17 cellular contexts compared by ENCODE assay signal in the genomic region with DNA sequence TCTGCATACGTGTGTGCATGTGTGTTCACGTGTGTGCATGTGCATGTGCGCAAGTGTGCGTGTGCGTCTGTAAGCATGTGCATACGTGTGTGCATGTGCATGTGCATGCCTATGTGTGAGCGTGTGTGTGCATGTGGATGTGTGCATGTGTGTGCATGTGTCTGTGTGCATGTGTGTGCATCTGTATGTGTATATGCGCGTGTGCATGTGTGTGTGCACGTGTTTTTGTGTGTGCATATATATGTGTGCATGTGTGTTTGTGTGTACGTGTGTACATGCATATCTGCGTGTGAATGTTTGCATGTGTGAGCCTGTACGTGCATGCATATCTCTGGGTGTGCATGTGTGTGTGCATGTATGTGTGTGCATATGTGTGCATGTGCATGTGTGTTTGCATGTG. TPM values are rescaled to one million over a fixed set of nuclear protein-coding genes. Genes with fewer than 3 reads are reported as not detected.
DNase-seq lines count a peak whose midpoint lies in the region; ATAC-seq, FAIRE-seq and TF ChIP-seq lines count a peak whose summit lies in the region.
"Had no signal": no experiment of that assay in that cellular context is flagged by ENCODE, and none has a peak within 500 bp of the region (broad histone marks: within the 10 kb centered on the region; RNA-seq: fewer than 3 reads in every experiment).

No MANE protein-coding gene starts in this region.

- intact Hi-C loops in GM12878 (cut with micrococcal nuclease; ENCODE audit: unreplicated experiment) (no loop called here), breast epithelium (cut with DNase I; ENCODE audit: low total_unique reads) (no loop called here)
- intact Hi-C loops in naive thymus-derived CD4-positive, alpha-beta T cell (cut with micrococcal nuclease), result no loop called here

- peak overlapping the region in 1 of 9 donors; percentile 12 for H3K27ac Mint-ChIP-seq in naive thymus-derived CD4-positive, alpha-beta T cell
- H3K27ac Mint-ChIP-seq: CD8-positive, alpha-beta memory T cell had no signal

- CTCF ChIA-PET in GM12878 (lab: Yijun Ruan, JAX), result no interaction called here
- CTCF ChIA-PET in naive thymus-derived CD4-positive, alpha-beta T cell (lab: Charles Lee), result no interaction called here

- FAIRE-seq in GM12891 (lab: Jason Lieb, UNC) (peak; percentile 20), GM12878 (lab: Jason Lieb, UNC) (no peak)
- FAIRE-seq: A204.1, GM18507 had no signal

- H3K4me3 ChIP-seq in GM12878, result no peak overlapping the region
- H3K4me3 ChIP-seq in naive thymus-derived CD4-positive, alpha-beta T cell (ENCODE audit: low read length), result no peak overlapping the region
- H3K4me3 ChIP-seq in breast epithelium, result no peak overlapping the region
- H3K4me3 ChIP-seq: GM23248 had no signal

- H3K36me3 ChIP-seq in GM12878 (ENCODE audit: control insufficient read depth in 2 of 2, insufficient read depth in 2 of 2, low read length in 1 of 2) (no peaks in the 10 kb centered on the region), breast epithelium (no peaks in the 10 kb centered on the region)
- no peaks in the 10 kb centered on the region for H3K36me3 ChIP-seq in naive thymus-derived CD4-positive, alpha-beta T cell (ENCODE audit: control insufficient read depth in 2 of 3, insufficient read depth in 3 of 3, low read length in 3 of 3)
- H3K36me3 ChIP-seq: BE2C had no signal

- TF ChIP-seq CTCF in GM12878 (IDR thresholded peaks at IDR 0.05 in 2 of 3, conservative IDR thresholded peaks at IDR 0.05 in 1 of 3; ENCODE audit: control insufficient read depth in 2 of 3, extremely low read depth in 1 of 3, insufficient read depth in 1 of 3, low read depth in 3 of 3, low read length in 3 of 3) (no peak), breast epithelium (IDR thresholded peaks at IDR 0.05) (no peak)

- H3K9ac ChIP-seq in GM12878 (ENCODE audit: control insufficient read depth, insufficient read depth, low read length), result no peak overlapping the region
- H3K9ac ChIP-seq: GM23248 had no signal

- no peak overlapping the region for H3K4me2 ChIP-seq in GM12878 (ENCODE audit: control insufficient read depth, insufficient read depth)

- TF ChIP-seq RAD21 in GM12878 (IDR thresholded peaks at IDR 0.05; ENCODE audit: insufficient read depth, low read depth, low read length), result no peak

- H3K27ac ChIP-seq in GM12878 (ENCODE audit: control insufficient read depth, insufficient read depth), result no peak overlapping the region
- H3K27ac ChIP-seq in naive thymus-derived CD4-positive, alpha-beta T cell (ENCODE audit: low read depth, low read length), result no peak overlapping the region
- no peak overlapping the region for H3K27ac ChIP-seq in breast epithelium
- H3K27ac ChIP-seq: GM23248 had no signal

- H3K4me1 ChIP-seq in GM12878 (ENCODE audit: control insufficient read depth, insufficient read depth, low read length), result no peaks in the 10 kb centered on the region
- no peaks in the 10 kb centered on the region for H3K4me1 ChIP-seq in naive thymus-derived CD4-positive, alpha-beta T cell (ENCODE audit: control insufficient read depth in 2 of 2, insufficient read depth in 2 of 2, low read length in 2 of 2)
- H3K4me1 ChIP-seq in breast epithelium, result no peaks in the 10 kb centered on the region
- H3K4me1 ChIP-seq: BE2C, Caco-2 had no signal

- ATAC-seq in GM12878 (no peak), HG03159 (IDR thresholded peaks at IDR 0.05; ENCODE audit: unreplicated experiment) (no peak), GM21381 (IDR thresholded peaks at IDR 0.05; ENCODE audit: unreplicated experiment) (no peak)
- peak; percentile 18 for ATAC-seq in naive thymus-derived CD4-positive, alpha-beta T cell

- WGBS in GM12878 (ENCODE audit: insufficient coverage, insufficient replicate concordance, low lambda C conversion rate, missing lambda C conversion rate), result 64% methylated on average over 13 of the region's 13 CpGs

- peaks cover 5 to 18% (median 12%) of the 10 kb centered on the region in 5 donors for H3K27me3 Mint-ChIP-seq in naive thymus-derived CD4-positive, alpha-beta T cell

- RAD21 ChIA-PET in GM12878 (lab: Charles Lee; ENCODE audit: unreplicated experiment), result no interaction called here

- H3K9me3 ChIP-seq in GM12878 (replicated peaks; ENCODE audit: control insufficient read depth, insufficient read depth, low read length), result no peaks in the 10 kb centered on the region; the same call in 2 of the 3 replicates
- no peaks in the 10 kb centered on the region for H3K9me3 ChIP-seq in naive thymus-derived CD4-positive, alpha-beta T cell (ENCODE audit: control insufficient read depth in 2 of 3, low read length in 3 of 3)
- H3K9me3 ChIP-seq in breast epithelium, result no peaks in the 10 kb centered on the region
- H3K9me3 ChIP-seq: Caco-2 had no signal

- TF ChIP-seq POLR2A in GM12891 (IDR thresholded peaks at IDR 0.05; ENCODE audit: low read depth, low read length), result no peak
- TF ChIP-seq POLR2A in GM12878 (IDR thresholded peaks at IDR 0.05; ENCODE audit: low read depth, low read length), result no peak
- no peak for TF ChIP-seq POLR2A in breast epithelium (IDR thresholded peaks at IDR 0.05)

- peaks cover 0 to 5% (median 0%) of the 10 kb centered on the region in 7 donors for H3K4me1 Mint-ChIP-seq in naive thymus-derived CD4-positive, alpha-beta T cell

- SMC1A ChIA-PET in GM12878 (lab: Charles Lee; ENCODE audit: uncharacterized antibody, unreplicated experiment), result no interaction called here

- no peak overlapping the region for H2AFZ ChIP-seq in GM12878 (ENCODE audit: control insufficient read depth, low read depth, low read length)
- H2AFZ ChIP-seq: GM23248 had no signal

- no peaks in the 10 kb centered on the region for H3K79me2 ChIP-seq in GM12878 (ENCODE audit: control insufficient read depth, insufficient read depth, low read length)

- H3K4me3 Mint-ChIP-seq in naive thymus-derived CD4-positive, alpha-beta T cell, result no peak overlapping the region
- H3K4me3 Mint-ChIP-seq: CD8-positive, alpha-beta memory T cell had no signal

- peaks cover 0 to 3% (median 0%) of the 10 kb centered on the region in 5 donors for H3K36me3 Mint-ChIP-seq in naive thymus-derived CD4-positive, alpha-beta T cell
- H3K36me3 Mint-ChIP-seq: CD8-positive, alpha-beta memory T cell had no signal

- BruUV-seq in GM12878 (replicated peaks; lab: Mats Ljungman, UMichigan), result no TSS peak

- H3K27me3 ChIP-seq in GM12878 (replicated peaks in 1 of 2; ENCODE audit: control insufficient read depth in 2 of 2, insufficient read depth in 2 of 2, low read length in 1 of 2) (no peaks in the 10 kb centered on the region), breast epithelium (no peaks in the 10 kb centered on the region)
- no peaks in the 10 kb centered on the region for H3K27me3 ChIP-seq in naive thymus-derived CD4-positive, alpha-beta T cell (ENCODE audit: control insufficient read depth in 2 of 2, insufficient read depth in 2 of 2, low read length in 2 of 2)
- H3K27me3 ChIP-seq: BE2C had no signal

- no peaks in the 10 kb centered on the region for H4K20me1 ChIP-seq in GM12878 (ENCODE audit: control insufficient read depth, insufficient read depth)

- in situ Hi-C loops in GM12878 (cut with MboI), result no loop called here

- H3K9me3 Mint-ChIP-seq in naive thymus-derived CD4-positive, alpha-beta T cell, result peaks cover 0 to 9% (median 0%) of the 10 kb centered on the region in 11 donors

- no peak for DNase-seq in GM12891 (ENCODE audit: insufficient read length, low spot score)
- no peak for DNase-seq in GM12878 (ENCODE audit: low read depth, low spot score)
- DNase-seq in naive thymus-derived CD4-positive, alpha-beta T cell, result no peak
- no peak for DNase-seq in islet precursor cell
- DNase-seq in breast epithelium (ENCODE audit: low spot score in 2 of 2), result no peak
- DNase-seq: BE2C; Caco-2; CD8-positive, alpha-beta memory T cell; GF-D8; GM23248; H7; KBM-7 had no signal

- TF ChIP-seq EP300 in GM12878 (IDR thresholded peaks at IDR 0.05; ENCODE audit: borderline replicate concordance in 1 of 2, control insufficient read depth in 1 of 2, low read depth in 2 of 2, low read length in 2 of 2), result no peak

- POLR2A ChIA-PET in GM12878 (lab: Charles Lee), result no interaction called here
- POLR2A ChIA-PET in naive thymus-derived CD4-positive, alpha-beta T cell (lab: Charles Lee), result no interaction called here

TF ChIP-seq in GM12891, 5 proteins besides CTCF, POLR2A, EP300 and RAD21:
- TF ChIP-seq SPI1 (IDR thresholded peaks at IDR 0.05; ENCODE audit: low read depth, low read length) (no peak), POU2F2 (IDR thresholded peaks at IDR 0.05; ENCODE audit: low read depth, low read length) (no peak), TAF1 (IDR thresholded peaks at IDR 0.05; ENCODE audit: low read depth, low read length) (no peak), POLR2AphosphoS5 (IDR thresholded peaks at IDR 0.05; ENCODE audit: low read depth, low read length) (no peak), PAX5 (IDR thresholded peaks at IDR 0.05; ENCODE audit: insufficient read depth, low read length, severe bottlenecking) (no peak)

TF ChIP-seq in GM12878, 131 proteins besides CTCF, POLR2A, EP300 and RAD21 (continues in another document):
- no peak for TF ChIP-seq NR2F1 (conservative IDR thresholded peaks at IDR 0.05)

RNA-seq across cellular contexts. Expression of gene DRD5, which starts 35.7 kb away (rescaled TPM):
- not detected for polyA plus RNA-seq in GM12891 (2012; ENCODE audit: low read depth, missing spikeins)
- total RNA-seq in GM12878 (2013; cell fraction: nucleolus; rRNA removed), result not detected in 2 replicates
- total RNA-seq in GM12878 (2014; rRNA removed) (0.11 TPM in 1 of 2 replicates, not detected in the other), GM12878 (2014; rRNA removed; fragmentation: Illumina TruSeq; extraction: Trizol) (not detected in 2 replicates), GM12878 (2021) (not detected in 2 replicates), breast epithelium (not detected)
- not detected for polyA plus RNA-seq in GM12878 (2011; ENCODE audit: low read depth)
- polyA plus RNA-seq in GM12878 (2011; rRNA removed) (not detected in 2 replicates), GM12878 (2014; fragmentation: Illumina TruSeq; extraction: Trizol) (not detected in 2 replicates), GM12878 (2014; fragmentation: Nextera tagmentation; extraction: Ambion mirVana) (not detected), GM12878 (2014; rRNA removed) (not detected in 2 replicates), GM12878 (2016; fragmentation: Nextera tagmentation; extraction: Ambion mirVana) (not detected)
- polyA plus RNA-seq in GM12878 (2011; cell fraction: cytosol; rRNA removed), result 0.03 and 0.07 TPM in 2 replicates
- not detected in 2 replicates for polyA plus RNA-seq in GM12878 (2011; cell fraction: nucleus; rRNA removed)
- not detected in 2 replicates for polyA plus RNA-seq in GM12878 (2012)
- polyA minus RNA-seq in GM12878 (2011; rRNA and poly(A)+ RNA removed), result 0.15 and 0.31 TPM in 2 replicates
- polyA minus RNA-seq in GM12878 (2011; cell fraction: cytosol; rRNA and poly(A)+ RNA removed), result not detected in 2 replicates
- polyA minus RNA-seq in GM12878 (2011; cell fraction: nucleus; rRNA and poly(A)+ RNA removed), result not detected in 2 replicates
- not detected for total RNA-seq in naive thymus-derived CD4-positive, alpha-beta T cell
- polyA plus RNA-seq in naive thymus-derived CD4-positive, alpha-beta T cell, result not detected
- total RNA-seq: Caco-2; CD8-positive, alpha-beta memory T cell; GM23248; H7; HT1080 had no signal
- polyA plus RNA-seq: CD8-positive, alpha-beta memory T cell; GM23248 had no signal
